In genomic region chr2:127387655-127388422, GRCh38 we compare ENCODE assay signal across 8 cellular contexts. TPM values are rescaled to one million over a fixed set of nuclear protein-coding genes. Genes with fewer than 3 reads are reported as not detected.
DNase-seq lines count a peak whose midpoint lies in the region; ATAC-seq and TF ChIP-seq lines count a peak whose summit lies in the region.

Gene MAP3K2, minus strand, starts transcription at chr2:127387975. Its CDS starts 44,846 bp downstream, at chr2:127343129.

- ATAC-seq in GM21717 (IDR thresholded peaks at IDR 0.05; ENCODE audit: unreplicated experiment): peak; percentile 68
- ATAC-seq in Panc1: peak; percentile 94
- ATAC-seq in activated T-cell treated with anti-CD3 and anti-CD28 coated beads, Interleukin-2, amount 50 U/mL, for 72 hours (replicated peaks in 1 of 2): peak; percentile 81 to 83

- in situ Hi-C loops in KBM-7 (cut with MboI; ENCODE audit: low pct_unique_long_range_greater_than_20kb, low sequenced_read_pairs) (no loop called here), Panc1 (cut with HindIII; ENCODE audit: low pct_unique_long_range_greater_than_20kb, low sequenced_read_pairs) (no loop called here)

- 0% methylated on average over 32 of the region's 100 CpGs for WGBS in esophagus muscularis mucosa

- H3K27me3 ChIP-seq in Panc1 (ENCODE audit: control insufficient read depth, insufficient read depth, low read length) (no peaks in the 10 kb centered on the region), esophagus muscularis mucosa (no peaks in the 10 kb centered on the region)

- CTCF ChIA-PET in Panc1 (lab: Charles Lee): no interaction called here

- no peaks in the 10 kb centered on the region for H3K27me3 Mint-ChIP-seq in activated T-cell treated with anti-CD3 and anti-CD28 coated beads, Interleukin-2, amount 50 U/mL, for 72 hours (ENCODE audit: low read depth)

- peaks cover 36% of the 10 kb centered on the region for H3K4me1 ChIP-seq in Panc1 (ENCODE audit: control insufficient read depth, insufficient read depth, low read length)
- H3K4me1 ChIP-seq in esophagus muscularis mucosa: peaks cover 19 to 50% (median 45%) of the 10 kb centered on the region in 4 donors

- peak within 1 kb of the TSS; percentile 99 for H3K27ac ChIP-seq in Panc1 (ENCODE audit: low read length)
- H3K27ac ChIP-seq in esophagus muscularis mucosa (replicated peaks in 1 of 4): peak within 1 kb of the TSS; percentile 97 to 100 (median 100)

- peak within 1 kb of the TSS; percentile 91 to 99 for H3K4me3 Mint-ChIP-seq in activated T-cell treated with anti-CD3 and anti-CD28 coated beads, Interleukin-2, amount 50 U/mL, for 72 hours

- POLR2A ChIA-PET in Panc1 (lab: Charles Lee): no interaction called here

- peak; percentile 98 for DNase-seq in DMS53 (lab: John Stamatoyannopoulos, UW)
- peak; percentile 90 for DNase-seq in KBM-7
- no peak for DNase-seq in Panc1 (ENCODE audit: low read depth, low spot score)
- peak; percentile 89 to 95 for DNase-seq in activated T-cell treated with anti-CD3 and anti-CD28 coated beads, Interleukin-2, amount 50 U/mL, for 72 hours
- DNase-seq in esophagus muscularis mucosa (ENCODE audit: extremely low spot score): peak; percentile 96
- DNase-seq in myocyte (ENCODE audit: low read depth): peak; percentile 91
- DNase-seq in stimulated activated CD8-positive, alpha-beta memory T cell treated with anti-CD3 and anti-CD28 coated beads, Interleukin-7, amount 100 ng/mL, for 4 hours (ENCODE audit: low read depth in 2 of 2): peak; percentile 86 to 95

- H3K36me3 ChIP-seq in Panc1 (ENCODE audit: control insufficient read depth, insufficient read depth, low read length): no peaks in the 10 kb centered on the region
- no peaks in the 10 kb centered on the region for H3K36me3 ChIP-seq in esophagus muscularis mucosa

- peak within 1 kb of the TSS; percentile 79 to 86 for H3K4me3 ChIP-seq in Panc1 (ENCODE audit: low read depth in 2 of 2, low read length in 2 of 2)
- peak within 1 kb of the TSS; percentile 74 to 100 (median 97) for H3K4me3 ChIP-seq in esophagus muscularis mucosa

- intact Hi-C loops in Panc1 (cut with micrococcal nuclease; ENCODE audit: unreplicated experiment): no loop called here
- intact Hi-C loops in esophagus muscularis mucosa (cut with DNase I): loop anchor here (2.0 kb wide), 1 partner anchor 19 kb away; no protein-coding TSS in a partner anchor

- TF ChIP-seq CTCF in Panc1 (IDR thresholded peaks at IDR 0.05): no peak
- TF ChIP-seq CTCF in esophagus muscularis mucosa (IDR thresholded peaks at IDR 0.05): no peak

- TF ChIP-seq POLR2A in esophagus muscularis mucosa (IDR thresholded peaks at IDR 0.05; ENCODE audit: low read depth): peak; percentile 92

- peaks cover 3 to 4% of the 10 kb centered on the region in 2 donors for H3K36me3 Mint-ChIP-seq in activated T-cell treated with anti-CD3 and anti-CD28 coated beads, Interleukin-2, amount 50 U/mL, for 72 hours (ENCODE audit: insufficient read depth in 2 of 2)

- H3K9me3 Mint-ChIP-seq in activated T-cell treated with anti-CD3 and anti-CD28 coated beads, Interleukin-2, amount 50 U/mL, for 72 hours: peaks cover 0 to 3% of the 10 kb centered on the region in 2 donors

- peak within 1 kb of the TSS; percentile 68 for H3K27ac Mint-ChIP-seq in activated T-cell treated with anti-CD3 and anti-CD28 coated beads, Interleukin-2, amount 50 U/mL, for 72 hours

- no peak for TF ChIP-seq EP300 in esophagus muscularis mucosa (IDR thresholded peaks at IDR 0.05)

- no peaks in the 10 kb centered on the region for H3K9me3 ChIP-seq in Panc1 (ENCODE audit: control insufficient read depth, insufficient read depth, low read depth, low read length)
- H3K9me3 ChIP-seq in esophagus muscularis mucosa: no peaks in the 10 kb centered on the region

- BruUV-seq in Panc1 (replicated peaks; lab: Mats Ljungman, UMichigan): no TSS peak

- H3K4me1 Mint-ChIP-seq in activated T-cell treated with anti-CD3 and anti-CD28 coated beads, Interleukin-2, amount 50 U/mL, for 72 hours (ENCODE audit: low read depth): peaks cover 72% of the 10 kb centered on the region

RNA-seq across cellular contexts. Expression of gene MAP3K2, which starts in this region (rescaled TPM):
- total RNA-seq in Panc1 (2021; ENCODE audit: unreplicated experiment) (70.6 TPM), esophagus muscularis mucosa (10 to 100 TPM; 51.4 to 68.6 (median 66.2) TPM), myocyte (41.5 and 48.9 TPM in 2 replicates)
- 12.9 TPM for polyA plus RNA-seq in Panc1 (2012; ENCODE audit: insufficient read length)
- total RNA-seq in activated T-cell treated with anti-CD3 and anti-CD28 coated beads, Interleukin-2, amount 50 U/mL, for 72 hours: 10 to 100 TPM; 48.9 to 49.1 TPM
- 9.4 TPM for polyA plus RNA-seq in myocyte (2012)
